ENCODE assay signal across 12 cellular contexts in genomic region chr14:101458536-101459391, GRCh38.
DNase-seq lines count a peak whose midpoint lies in the region; ATAC-seq and TF ChIP-seq lines count a peak whose summit lies in the region.
"Had no signal": no experiment of that assay in that cellular context is flagged by ENCODE, and none has a peak within 500 bp of the region (broad histone marks: within the 10 kb centered on the region; RNA-seq: fewer than 3 reads in every experiment).

No MANE protein-coding gene starts in this region.

- CTCF ChIA-PET in activated CD4-positive, alpha-beta memory T cell treated with anti-CD3 and anti-CD28 coated beads, Interleukin-2, amount 10 ng/mL, durations not matched to agents 7 days and 5 days (lab: Charles Lee), result no interaction called here

- H3K4me1 Mint-ChIP-seq in activated T-cell treated with anti-CD3 and anti-CD28 coated beads, Interleukin-2, amount 50 U/mL, for 24 hours (ENCODE audit: low read depth), result peaks cover 6% of the 10 kb centered on the region
- peaks cover 4% of the 10 kb centered on the region for H3K4me1 Mint-ChIP-seq in chondrocyte (ENCODE audit: low read depth)
- no peaks in the 10 kb centered on the region for H3K4me1 Mint-ChIP-seq in activated CD4-positive, alpha-beta memory T cell treated with anti-CD3 and anti-CD28 coated beads, Interleukin-2, amount 10 ng/mL, durations not matched to agents 7 days and 5 days

- no peaks in the 10 kb centered on the region for H3K36me3 Mint-ChIP-seq in activated T-cell treated with anti-CD3 and anti-CD28 coated beads, Interleukin-2, amount 50 U/mL, for 24 hours (ENCODE audit: low read depth)
- H3K36me3 Mint-ChIP-seq in chondrocyte (ENCODE audit: low read depth), result no peaks in the 10 kb centered on the region
- H3K36me3 Mint-ChIP-seq in activated CD4-positive, alpha-beta memory T cell treated with anti-CD3 and anti-CD28 coated beads, Interleukin-2, amount 10 ng/mL, durations not matched to agents 7 days and 5 days (ENCODE audit: low read depth), result no peaks in the 10 kb centered on the region

- H3K4me3 ChIP-seq in lower lobe of right lung, result peak overlapping the region; percentile 27
- peak overlapping the region in 6 of 8 donors; percentile 2 to 47 (median 20) for H3K4me3 ChIP-seq in spleen
- H3K4me3 ChIP-seq: A549 had no signal

- 2 to 7% (median 3%) methylated on average over 29 to 93 of the region's 93 CpGs for whole genome bisulfite sequencing in spleen, 5 donors

- TF ChIP-seq POLR2A in spleen (IDR thresholded peaks at IDR 0.05), result no peak

- peaks cover 57% of the 10 kb centered on the region for H3K27me3 ChIP-seq in lower lobe of right lung (ENCODE audit: low read depth)
- H3K27me3 ChIP-seq in spleen (replicated peaks in 1 of 7), result peaks cover 7 to 84% (median 56%) of the 10 kb centered on the region in 7 donors

- H3K4me1 ChIP-seq in lower lobe of right lung (peaks cover 17% of the 10 kb centered on the region), spleen (peaks cover 0 to 28% (median 19%) of the 10 kb centered on the region in 6 donors)

- no peak overlapping the region for H3K4me3 Mint-ChIP-seq in activated T-cell treated with anti-CD3 and anti-CD28 coated beads, Interleukin-2, amount 50 U/mL, for 24 hours
- H3K4me3 Mint-ChIP-seq in chondrocyte (ENCODE audit: unreplicated experiment), result no peak overlapping the region
- no peak overlapping the region for H3K4me3 Mint-ChIP-seq in activated CD4-positive, alpha-beta memory T cell treated with anti-CD3 and anti-CD28 coated beads, Interleukin-2, amount 10 ng/mL, durations not matched to agents 7 days and 5 days
- H3K4me3 Mint-ChIP-seq: activated B cell treated with CpG ODN at 0.5 μM for 24 hours had no signal

- TF ChIP-seq CTCF in chondrocyte (IDR thresholded peaks at IDR 0.05) (no peak), lower lobe of right lung (IDR thresholded peaks at IDR 0.05) (no peak), spleen (IDR thresholded peaks at IDR 0.05 in 8 of 11, conservative IDR thresholded peaks at IDR 0.05 in 3 of 11) (no peak), GM10266 (IDR thresholded peaks at IDR 0.05; ENCODE audit: control insufficient read depth, insufficient read depth, low read depth, missing control alignments) (no peak)

- DNase-seq in activated T-cell treated with anti-CD3 and anti-CD28 coated beads, Interleukin-2, amount 50 U/mL, for 24 hours, result peak; percentile 37
- no peak for DNase-seq in activated T-cell treated with anti-CD3 and anti-CD28 coated beads, Interleukin-2, amount 50 U/mL, for 48 hours
- DNase-seq in chondrocyte (ENCODE audit: low spot score) (peak; percentile 75), lower lobe of right lung (no peak), spleen (peak; percentile 54), globus pallidus (ENCODE audit: low spot score) (no peak), GM10266 (ENCODE audit: extremely low spot score) (no peak)
- DNase-seq in activated CD4-positive, alpha-beta memory T cell treated with anti-CD3 and anti-CD28 coated beads, Interleukin-2, amount 10 ng/mL, durations not matched to agents 7 days and 5 days, result no peak
- DNase-seq: activated B cell treated with CpG ODN at 0.5 μM for 24 hours, NCI-H2081 had no signal

- peaks cover 59% of the 10 kb centered on the region for H3K27me3 Mint-ChIP-seq in activated T-cell treated with anti-CD3 and anti-CD28 coated beads, Interleukin-2, amount 50 U/mL, for 24 hours
- peaks cover 46% of the 10 kb centered on the region for H3K27me3 Mint-ChIP-seq in chondrocyte (ENCODE audit: low read depth)
- H3K27me3 Mint-ChIP-seq in activated CD4-positive, alpha-beta memory T cell treated with anti-CD3 and anti-CD28 coated beads, Interleukin-2, amount 10 ng/mL, durations not matched to agents 7 days and 5 days, result peaks cover 48% of the 10 kb centered on the region

- H3K36me3 ChIP-seq in lower lobe of right lung (no peaks in the 10 kb centered on the region), spleen (no peaks in the 10 kb centered on the region)

- intact Hi-C loops in lower lobe of right lung (cut with DNase I) (no loop called here), spleen (cut with DNase I; ENCODE audit: low total_unique reads) (no loop called here)

- POLR2A ChIA-PET in activated CD4-positive, alpha-beta memory T cell treated with anti-CD3 and anti-CD28 coated beads, Interleukin-2, amount 10 ng/mL, durations not matched to agents 7 days and 5 days (lab: Charles Lee), result no interaction called here

- H3K27ac ChIP-seq in lower lobe of right lung (no peak overlapping the region), spleen (no peak overlapping the region)

- peak in 1 of 2 donors; percentile 6 for ATAC-seq in lower lobe of right lung
- ATAC-seq: A549; naive thymus-derived CD4-positive, alpha-beta T cell had no signal

- H3K9me3 ChIP-seq in lower lobe of right lung (no peaks in the 10 kb centered on the region), spleen (no peaks in the 10 kb centered on the region)
- H3K9me3 ChIP-seq: A549 had no signal

- no peaks in the 10 kb centered on the region for H3K9me3 Mint-ChIP-seq in activated T-cell treated with anti-CD3 and anti-CD28 coated beads, Interleukin-2, amount 50 U/mL, for 24 hours
- no peaks in the 10 kb centered on the region for H3K9me3 Mint-ChIP-seq in chondrocyte (ENCODE audit: low read depth)
- H3K9me3 Mint-ChIP-seq in activated CD4-positive, alpha-beta memory T cell treated with anti-CD3 and anti-CD28 coated beads, Interleukin-2, amount 10 ng/mL, durations not matched to agents 7 days and 5 days, result no peaks in the 10 kb centered on the region
- H3K9me3 Mint-ChIP-seq: activated B cell treated with CpG ODN at 0.5 μM for 24 hours had no signal

- H3K27ac Mint-ChIP-seq in activated T-cell treated with anti-CD3 and anti-CD28 coated beads, Interleukin-2, amount 50 U/mL, for 24 hours, result no peak overlapping the region
- H3K27ac Mint-ChIP-seq in chondrocyte (ENCODE audit: unreplicated experiment), result no peak overlapping the region
- no peak overlapping the region for H3K27ac Mint-ChIP-seq in activated CD4-positive, alpha-beta memory T cell treated with anti-CD3 and anti-CD28 coated beads, Interleukin-2, amount 10 ng/mL, durations not matched to agents 7 days and 5 days
- H3K27ac Mint-ChIP-seq: activated B cell treated with CpG ODN at 0.5 μM for 24 hours; naive thymus-derived CD4-positive, alpha-beta T cell had no signal

Comparison
In these comparisons a context has a peak if more than half of its experiments do, and no peak if none do; other contexts are left out.
1. DNase-seq: peak in activated T-cell treated with anti-CD3 and anti-CD28 coated beads, Interleukin-2, amount 50 U/mL, for 24 hours (single experiment), chondrocyte (single experiment) and spleen (single experiment); none in activated T-cell treated with anti-CD3 and anti-CD28 coated beads, Interleukin-2, amount 50 U/mL, for 48 hours (0 of 2), lower lobe of right lung (single experiment), activated CD4-positive, alpha-beta memory T cell treated with anti-CD3 and anti-CD28 coated beads, Interleukin-2, amount 10 ng/mL, durations not matched to agents 7 days and 5 days (single experiment), globus pallidus (single experiment) and GM10266 (single experiment).